Comparison of ENCODE assay signal across 13 cellular contexts in genomic region chr18:58865714-58866113, GRCh38. TPM values are rescaled to one million over a fixed set of nuclear protein-coding genes. Genes with fewer than 3 reads are reported as not detected.
DNase-seq lines count a peak whose midpoint lies in the region; ATAC-seq and TF ChIP-seq lines count a peak whose summit lies in the region.
"Had no signal": no experiment of that assay in that cellular context is flagged by ENCODE, and none has a peak within 500 bp of the region (broad histone marks: within the 10 kb centered on the region; RNA-seq: fewer than 3 reads in every experiment).

No MANE protein-coding gene starts in this region.

- no peak for DNase-seq in right atrium auricular region (ENCODE audit: low spot score)
- no peak for DNase-seq in Right ventricle myocardium inferior (ENCODE audit: missing footprints)
- DNase-seq in endodermal cell: peak; percentile 43
- DNase-seq in NCI-H774 (lab: John Stamatoyannopoulos, UW): no peak
- DNase-seq in NCI-H1092 treated with DMSO at 0.1 percent for 48 hours (lab: John Stamatoyannopoulos, UW): no peak
- DNase-seq: HCEC 1CT; naive thymus-derived CD4-positive, alpha-beta T cell; NCI-H2081 had no signal

- H3K27ac ChIP-seq in right atrium auricular region (peak overlapping the region; percentile 96 to 98), endodermal cell (ENCODE audit: low read depth, low read length) (peak overlapping the region; percentile 98)
- H3K27ac ChIP-seq: HL-60 had no signal

- peak overlapping the region; percentile 78 for H3K4me3 Mint-ChIP-seq in endodermal cell

- H3K27me3 ChIP-seq in right atrium auricular region (no peaks in the 10 kb centered on the region), endodermal cell (ENCODE audit: control insufficient read depth, insufficient read depth, low read length, poor library complexity, severe bottlenecking) (no peaks in the 10 kb centered on the region), neuron (ENCODE audit: insufficient read depth, low read length) (no peaks in the 10 kb centered on the region)

- H3K27ac Mint-ChIP-seq in endodermal cell: peak overlapping the region; percentile 96
- H3K27ac Mint-ChIP-seq: activated T-helper 2 cell treated with anti-CD3 and anti-CD28 coated beads, Interferon-gamma antibody, Interleukin-2, Interleukin-4, amounts not matched to agents 10 μg/mL and 5 μg/mL and 100 μg/mL, durations not matched to agents 14 hours and 24 hours and 36 hours; naive thymus-derived CD4-positive, alpha-beta T cell had no signal

- H3K36me3 Mint-ChIP-seq in endodermal cell (ENCODE audit: low read depth): peaks cover 44% of the 10 kb centered on the region

- peak overlapping the region; percentile 90 for H3K9ac ChIP-seq in endodermal cell (ENCODE audit: extremely low read depth, low read length, poor library complexity, severe bottlenecking)

- H3K9me3 ChIP-seq in right atrium auricular region: no peaks in the 10 kb centered on the region
- H3K9me3 ChIP-seq in endodermal cell (ENCODE audit: control insufficient read depth, low read length): peaks cover 12% of the 10 kb centered on the region
- peaks cover 21% of the 10 kb centered on the region for H3K9me3 ChIP-seq in neuron (ENCODE audit: low read length)

- peaks cover 68% of the 10 kb centered on the region for H3K4me1 Mint-ChIP-seq in endodermal cell

- intact Hi-C loops in Right ventricle myocardium inferior (cut with DNase I): loop anchor here (5.0 kb wide), 1 partner anchor 202 kb away; no protein-coding TSS in a partner anchor

- ATAC-seq in Right ventricle myocardium inferior (no peak), HG03095 (IDR thresholded peaks at IDR 0.05; ENCODE audit: unreplicated experiment) (no peak), GM19328 (IDR thresholded peaks at IDR 0.05; ENCODE audit: unreplicated experiment) (no peak)
- ATAC-seq: naive thymus-derived CD4-positive, alpha-beta T cell had no signal

- H3K4me1 ChIP-seq in right atrium auricular region: peaks cover 0 to 75% of the 10 kb centered on the region in 2 donors
- peaks cover 8% of the 10 kb centered on the region for H3K4me1 ChIP-seq in endodermal cell (ENCODE audit: control insufficient read depth, insufficient read depth, low read length)
- H3K4me1 ChIP-seq in neuron (ENCODE audit: insufficient read depth, low read length): peaks cover 45% of the 10 kb centered on the region

- 61 to 71% methylated on average over 8 to 9 of the region's 9 CpGs for WGBS in endodermal cell (ENCODE audit: insufficient coverage in 1 of 2, insufficient read length in 1 of 2), 2 experiments

- H3K4me3 ChIP-seq in right atrium auricular region (peak overlapping the region in 1 of 2 donors; percentile 3), endodermal cell (ENCODE audit: low read length) (peak overlapping the region; percentile 89), neuron (ENCODE audit: low read length) (peak overlapping the region; percentile 52)

- no peak overlapping the region for H2AFZ ChIP-seq in neuron (ENCODE audit: low read depth, low read length)

- peaks cover 8% of the 10 kb centered on the region for H3K9me3 Mint-ChIP-seq in endodermal cell
- H3K9me3 Mint-ChIP-seq: activated T-helper 2 cell treated with anti-CD3 and anti-CD28 coated beads, Interferon-gamma antibody, Interleukin-2, Interleukin-4, amounts not matched to agents 10 μg/mL and 5 μg/mL and 100 μg/mL, durations not matched to agents 14 hours and 24 hours and 36 hours had no signal

- H3K27me3 Mint-ChIP-seq in endodermal cell (ENCODE audit: insufficient read depth): no peaks in the 10 kb centered on the region

- no peak for TF ChIP-seq CTCF in right atrium auricular region (IDR thresholded peaks at IDR 0.05)
- no peak for TF ChIP-seq CTCF in endodermal cell (conservative IDR thresholded peaks at IDR 0.05)

- H3K36me3 ChIP-seq in right atrium auricular region (peaks cover 19% of the 10 kb centered on the region), endodermal cell (ENCODE audit: control insufficient read depth, insufficient read depth, low read length) (peaks cover 58% of the 10 kb centered on the region), neuron (ENCODE audit: insufficient read depth, low read length) (peaks cover 49% of the 10 kb centered on the region)

RNA-seq across cellular contexts. Expression of gene ZNF532, which starts 1.0 kb away (rescaled TPM):
- total RNA-seq in right atrium auricular region: 10 to 100 TPM; 53.1 to 59.5 TPM
- total RNA-seq in Right ventricle myocardium inferior: 64.1 TPM
- total RNA-seq in endodermal cell: 100 to 1,000 TPM; 138 to 207 TPM
- polyA plus RNA-seq in endodermal cell (2013, experiment 1 of 2): 164 TPM
- polyA plus RNA-seq in endodermal cell (2013, experiment 2 of 2): 157 TPM
